Comparison of ENCODE assay signal across 11 cellular contexts in genomic region chr3:49217688-49218470, GRCh38. TPM values are rescaled to one million over a fixed set of nuclear protein-coding genes. Genes with fewer than 3 reads are reported as not detected.
DNase-seq lines count a peak whose midpoint lies in the region; ATAC-seq, FAIRE-seq and TF ChIP-seq lines count a peak whose summit lies in the region.
"Had no signal": no experiment of that assay in that cellular context is flagged by ENCODE, and none has a peak within 500 bp of the region (broad histone marks: within the 10 kb centered on the region; RNA-seq: fewer than 3 reads in every experiment).

No MANE protein-coding gene starts in this region.

- FAIRE-seq in K562 (lab: Jason Lieb, UNC) = no peak

- TF ChIP-seq CTCF in DND-41 (IDR thresholded peaks at IDR 0.05; ENCODE audit: borderline replicate concordance, extremely low read depth, low read length, poor library complexity, severe bottlenecking) (no peak), K562 (IDR thresholded peaks at IDR 0.05 in 2 of 3, conservative IDR thresholded peaks at IDR 0.05 in 1 of 3; ENCODE audit: insufficient read depth in 2 of 3, low read depth in 1 of 3, low read length in 3 of 3) (no peak), left lung (IDR thresholded peaks at IDR 0.05) (no peak), gastrocnemius medialis (IDR thresholded peaks at IDR 0.05 in 4 of 5, conservative IDR thresholded peaks at IDR 0.05 in 1 of 5) (no peak)

- H3K9me3 ChIP-seq in DND-41 (ENCODE audit: insufficient read depth, low read length, severe bottlenecking) = no peaks in the 10 kb centered on the region
- H3K9me3 ChIP-seq in K562 (replicated peaks; ENCODE audit: control insufficient read depth, insufficient read depth, low read depth, low read length) = peaks cover 1% of the 10 kb centered on the region; the same call in 1 of the 2 replicates
- peaks cover 0 to 11% of the 10 kb centered on the region in 2 donors for H3K9me3 ChIP-seq in left lung
- no peaks in the 10 kb centered on the region for H3K9me3 ChIP-seq in gastrocnemius medialis

- H3K79me2 ChIP-seq in DND-41 (ENCODE audit: insufficient read depth, low read length) (no peaks in the 10 kb centered on the region), K562 (ENCODE audit: control insufficient read depth, insufficient read depth, low read length) (no peaks in the 10 kb centered on the region)

- POLR2A ChIA-PET in K562 (lab: Yijun Ruan, JAX) = interaction anchor here (0.6 to 1.1 kb wide), 3 partner anchors 9 to 212 kb away, joined by 3 read pairs; no protein-coding TSS in a partner anchor

- intact Hi-C loops in K562 (cut with micrococcal nuclease) (loop anchor here (1.0 kb wide), 1 partner anchor 20 kb away; no protein-coding TSS in a partner anchor), left lung (cut with DNase I) (no loop called here), gastrocnemius medialis (cut with DNase I; ENCODE audit: low total_unique reads) (no loop called here)

- H3K4me1 ChIP-seq in DND-41 (ENCODE audit: insufficient read depth, low read length) (no peaks in the 10 kb centered on the region), K562 (replicated peaks in 1 of 2; ENCODE audit: control insufficient read depth in 2 of 2, insufficient read depth in 2 of 2, low read length in 2 of 2) (peaks cover 0 to 7% of the 10 kb centered on the region in 2 experiments; a peak in 3 of 5 replicates), left lung (peaks cover 0 to 5% of the 10 kb centered on the region in 2 donors), gastrocnemius medialis (peaks cover 17 to 22% of the 10 kb centered on the region in 2 donors)

- BruUV-seq in K562 (replicated peaks; lab: Mats Ljungman, UMichigan) = no TSS peak

- DNase-seq in DND-41 (no peak), K562 (ENCODE audit: extremely low read depth in 1 of 4, low spot score in 3 of 4) (peak in 1 of 4 experiments; percentile 11), left lung (no peak), gastrocnemius medialis (peak in 1 of 2 donors; percentile 45), SW480 (ENCODE audit: low spot score) (no peak), NCI-H2196 (lab: John Stamatoyannopoulos, UW; ENCODE audit: unreplicated experiment) (no peak), SKM-1 treated with dmso at 0.1 percent for 144 hours (lab: John Stamatoyannopoulos, UW; ENCODE audit: unreplicated experiment) (no peak), NOMO-1 treated with dmso at 0.1 percent for 144 hours (lab: John Stamatoyannopoulos, UW; ENCODE audit: unreplicated experiment) (no peak)
- DNase-seq: H9; stimulated activated naive CD4-positive, alpha-beta T cell treated with Interleukin-2 at 50 U/mL for 16 hours; T-helper 9 cell had no signal

- TF ChIP-seq POLR2A in K562 (conservative IDR thresholded peaks at IDR 0.05) (no peak), gastrocnemius medialis (IDR thresholded peaks at IDR 0.05) (no peak)

- no peaks in the 10 kb centered on the region for H4K20me1 ChIP-seq in DND-41 (ENCODE audit: insufficient read depth, low read length)
- H4K20me1 ChIP-seq in K562 (replicated peaks; ENCODE audit: control insufficient read depth, insufficient read depth, low read length) = no peaks in the 10 kb centered on the region

- H3K9me1 ChIP-seq in K562 (ENCODE audit: control insufficient read depth, insufficient read depth, low read length) = no peaks in the 10 kb centered on the region

- TF ChIP-seq EP300 in K562 (IDR thresholded peaks at IDR 0.05; ENCODE audit: low read length) = no peak

- in situ Hi-C loops in K562 (cut with MboI) (no loop called here), gastrocnemius medialis (cut with MboI; ENCODE audit: low sequenced_read_pairs in 4 of 4) (no loop called here)

- WGBS in K562 (ENCODE audit: insufficient coverage, low coverage, missing lambda C conversion rate) = 85% methylated on average over 5 of the region's 7 CpGs

- H3K9ac ChIP-seq in DND-41 (ENCODE audit: low read depth, low read length) = no peak overlapping the region
- no peak overlapping the region for H3K9ac ChIP-seq in K562 (ENCODE audit: insufficient read depth in 1 of 2, low read depth in 2 of 2, low read length in 2 of 2)

- no peak for ATAC-seq in DND-41 (ENCODE audit: insufficient read depth, low read depth)
- ATAC-seq in K562 = peak; percentile 34
- peak; percentile 35 for ATAC-seq in left lung
- peak; percentile 74 to 77 for ATAC-seq in gastrocnemius medialis

- no peak overlapping the region for H3K4me3 ChIP-seq in DND-41 (ENCODE audit: low read depth in 1 of 2, low read length in 2 of 2)
- H3K4me3 ChIP-seq in K562 = no peak overlapping the region
- no peak overlapping the region for H3K4me3 ChIP-seq in left lung
- no peak overlapping the region for H3K4me3 ChIP-seq in gastrocnemius medialis

- no peaks in the 10 kb centered on the region for H3K27me3 ChIP-seq in DND-41 (ENCODE audit: insufficient read depth, low read length, poor library complexity)
- no peaks in the 10 kb centered on the region for H3K27me3 ChIP-seq in K562 (ENCODE audit: control insufficient read depth in 2 of 2, insufficient read depth in 2 of 2, low read length in 2 of 2)
- H3K27me3 ChIP-seq in left lung = no peaks in the 10 kb centered on the region
- no peaks in the 10 kb centered on the region for H3K27me3 ChIP-seq in gastrocnemius medialis

- TF ChIP-seq RAD21 in K562 (CRISPR knock-in tag; conservative IDR thresholded peaks at IDR 0.05 in 1 of 2, IDR thresholded peaks at IDR 0.05 in 1 of 2) = no peak

- CTCF ChIA-PET in K562 (lab: Yijun Ruan, JAX; ENCODE audit: low intra/inter-chr PET ratio) = interaction anchor here (0.6 kb wide), 1 partner anchor 839 kb away, joined by 3 read pairs; no protein-coding TSS in a partner anchor

- H3K36me3 ChIP-seq in DND-41 (ENCODE audit: insufficient read depth, low read length) (no peaks in the 10 kb centered on the region), K562 (ENCODE audit: control insufficient read depth, insufficient read depth, low read length) (no peaks in the 10 kb centered on the region), left lung (no peaks in the 10 kb centered on the region), gastrocnemius medialis (no peaks in the 10 kb centered on the region)

- peak overlapping the region; percentile 25; the same call in 1 of the 2 replicates for H2AFZ ChIP-seq in DND-41 (ENCODE audit: low read depth, low read length)
- peak overlapping the region; percentile 74 for H2AFZ ChIP-seq in K562 (ENCODE audit: low read depth, low read length)

- H3K27ac ChIP-seq in DND-41 (ENCODE audit: low read length) (no peak overlapping the region), K562 (ENCODE audit: extremely low read depth, low read depth, low read length) (peak overlapping the region; percentile 58; the same call in 2 of the 3 replicates), left lung (peak overlapping the region; percentile 58), gastrocnemius medialis (peak overlapping the region; percentile 80 to 85 (median 83))

- no peak overlapping the region for H3K4me2 ChIP-seq in DND-41 (ENCODE audit: insufficient read depth, low read length)
- H3K4me2 ChIP-seq in K562 (ENCODE audit: insufficient read depth, low read length) = no peak overlapping the region

RNA-seq across cellular contexts. Expression of gene KLHDC8B, which starts 46.5 kb away (rescaled TPM):
- 21.4 and 56.1 TPM in 2 replicates for total RNA-seq in K562 (2011; cell fraction: chromatin; rRNA removed; ENCODE audit: low replicate concordance)
- total RNA-seq in K562 (2011; cell fraction: nucleolus; rRNA removed) = 52.7 and 60.5 TPM in 2 replicates
- 34.7 and 36.8 TPM in 2 replicates for total RNA-seq in K562 (2011; cell fraction: nucleoplasm; rRNA removed)
- total RNA-seq in K562 (2014; rRNA removed) = 28.6 and 39.4 TPM in 2 replicates
- 23.3 and 25.2 TPM in 2 replicates for total RNA-seq in K562 (2014; rRNA removed; fragmentation: Illumina TruSeq; extraction: Trizol)
- total RNA-seq in K562 (2015; rRNA removed; fragmentation: Illumina TruSeq; extraction: Trizol) = 24.1 and 25.6 TPM in 2 replicates
- total RNA-seq in K562 (2021) = 32.9 and 34.1 TPM in 2 replicates
- 33.9 and 34.8 TPM in 2 replicates for polyA plus RNA-seq in K562 (2011; rRNA removed)
- polyA plus RNA-seq in K562 (2011; cell fraction: cytosol; rRNA removed) = 32.7 and 43.1 TPM in 2 replicates
- polyA plus RNA-seq in K562 (2011; cell fraction: nucleus; rRNA removed) = 49.0 and 53.6 TPM in 2 replicates
- 28.6 and 59.4 TPM in 2 replicates for polyA plus RNA-seq in K562 (2012)
- polyA plus RNA-seq in K562 (2014; fragmentation: Illumina TruSeq; extraction: Trizol) = 24.1 and 30.4 TPM in 2 replicates
- polyA plus RNA-seq in K562 (2014; fragmentation: Nextera tagmentation; extraction: Ambion mirVana) = 1 to 10 TPM; 6.9 TPM
- polyA plus RNA-seq in K562 (2014; rRNA removed) = 20.2 and 25.5 TPM in 2 replicates
- 24.4 and 28.8 TPM in 2 replicates for polyA minus RNA-seq in K562 (2011; rRNA and poly(A)+ RNA removed)
- polyA minus RNA-seq in K562 (2011; cell fraction: cytosol; rRNA and poly(A)+ RNA removed) = 15.7 and 18.0 TPM in 2 replicates
- polyA minus RNA-seq in K562 (2011; cell fraction: nucleus; rRNA and poly(A)+ RNA removed) = 20.1 and 28.9 TPM in 2 replicates
- total RNA-seq in left lung = 10 to 100 TPM; 31.2 to 33.3 TPM
- 10 to 100 TPM; 15.8 to 35.8 (median 26.0) TPM for total RNA-seq in gastrocnemius medialis

RNA-seq across cellular contexts. Expression of gene CCDC71, which starts 51.7 kb away (rescaled TPM):
- total RNA-seq in K562 (2011; cell fraction: chromatin; rRNA removed; ENCODE audit: low replicate concordance) = 13.4 and 54.6 TPM in 2 replicates
- 53.7 and 63.5 TPM in 2 replicates for total RNA-seq in K562 (2011; cell fraction: nucleolus; rRNA removed)
- 22.3 and 35.1 TPM in 2 replicates for total RNA-seq in K562 (2011; cell fraction: nucleoplasm; rRNA removed)
- total RNA-seq in K562 (2014; rRNA removed) (14.3 and 24.7 TPM in 2 replicates), K562 (2014; rRNA removed; fragmentation: Illumina TruSeq; extraction: Trizol) (5.6 and 7.4 TPM in 2 replicates), K562 (2015; rRNA removed; fragmentation: Illumina TruSeq; extraction: Trizol) (12.2 and 13.0 TPM in 2 replicates), K562 (2021) (18.4 and 18.7 TPM in 2 replicates), left lung (10 to 100 TPM; 16.9 to 21.0 TPM), gastrocnemius medialis (10 to 100 TPM; 20.0 to 31.0 (median 22.0) TPM)
- polyA plus RNA-seq in K562 (2011; rRNA removed) (14.1 and 15.6 TPM in 2 replicates), K562 (2014; fragmentation: Illumina TruSeq; extraction: Trizol) (17.1 and 20.1 TPM in 2 replicates), K562 (2014; fragmentation: Nextera tagmentation; extraction: Ambion mirVana) (under 1 TPM; 0.13 to 0.31 TPM), K562 (2014; rRNA removed) (19.3 and 21.7 TPM in 2 replicates)
- polyA plus RNA-seq in K562 (2011; cell fraction: cytosol; rRNA removed) = 19.2 and 44.4 TPM in 2 replicates
- 10.1 and 19.3 TPM in 2 replicates for polyA plus RNA-seq in K562 (2011; cell fraction: nucleus; rRNA removed)
- 14.7 and 17.3 TPM in 2 replicates for polyA plus RNA-seq in K562 (2012)
- polyA minus RNA-seq in K562 (2011; rRNA and poly(A)+ RNA removed) = 15.1 and 20.5 TPM in 2 replicates
- polyA minus RNA-seq in K562 (2011; cell fraction: cytosol; rRNA and poly(A)+ RNA removed) = 12.4 and 16.3 TPM in 2 replicates
- polyA minus RNA-seq in K562 (2011; cell fraction: nucleus; rRNA and poly(A)+ RNA removed) = 27.5 and 33.1 TPM in 2 replicates

RNA-seq across cellular contexts. Expression of gene C3orf62, which starts 59.2 kb away (rescaled TPM):
- 16.8 and 18.1 TPM in 2 replicates for total RNA-seq in K562 (2011; cell fraction: chromatin; rRNA removed; ENCODE audit: low replicate concordance)
- 10.0 and 13.7 TPM in 2 replicates for total RNA-seq in K562 (2011; cell fraction: nucleolus; rRNA removed)
- total RNA-seq in K562 (2011; cell fraction: nucleoplasm; rRNA removed) = 8.5 and 10.4 TPM in 2 replicates
- total RNA-seq in K562 (2014; rRNA removed) (2.6 and 4.2 TPM in 2 replicates), K562 (2014; rRNA removed; fragmentation: Illumina TruSeq; extraction: Trizol) (2.9 and 3.8 TPM in 2 replicates), K562 (2015; rRNA removed; fragmentation: Illumina TruSeq; extraction: Trizol) (3.4 and 3.5 TPM in 2 replicates), K562 (2021) (3.0 and 4.2 TPM in 2 replicates), left lung (1 to 10 TPM; 4.2 to 9.8 TPM), gastrocnemius medialis (1 to 10 TPM in 2 of 4 donors, under 1 TPM in 2; 0.78 to 1.9 (median 1.3) TPM)
- polyA plus RNA-seq in K562 (2011; rRNA removed) (3.8 and 4.3 TPM in 2 replicates), K562 (2014; fragmentation: Illumina TruSeq; extraction: Trizol) (4.0 and 5.7 TPM in 2 replicates), K562 (2014; fragmentation: Nextera tagmentation; extraction: Ambion mirVana) (1 to 10 TPM; 1.3 to 1.6 TPM), K562 (2014; rRNA removed) (4.6 and 5.6 TPM in 2 replicates)
- 2.1 and 3.3 TPM in 2 replicates for polyA plus RNA-seq in K562 (2011; cell fraction: cytosol; rRNA removed)
- 7.7 and 15.6 TPM in 2 replicates for polyA plus RNA-seq in K562 (2011; cell fraction: nucleus; rRNA removed)
- polyA plus RNA-seq in K562 (2012) = 3.0 and 7.5 TPM in 2 replicates
- 2.5 and 2.6 TPM in 2 replicates for polyA minus RNA-seq in K562 (2011; rRNA and poly(A)+ RNA removed)
- 1.3 and 2.9 TPM in 2 replicates for polyA minus RNA-seq in K562 (2011; cell fraction: cytosol; rRNA and poly(A)+ RNA removed)
- polyA minus RNA-seq in K562 (2011; cell fraction: nucleus; rRNA and poly(A)+ RNA removed) = 3.0 and 3.3 TPM in 2 replicates
